In the genomic region with DNA sequence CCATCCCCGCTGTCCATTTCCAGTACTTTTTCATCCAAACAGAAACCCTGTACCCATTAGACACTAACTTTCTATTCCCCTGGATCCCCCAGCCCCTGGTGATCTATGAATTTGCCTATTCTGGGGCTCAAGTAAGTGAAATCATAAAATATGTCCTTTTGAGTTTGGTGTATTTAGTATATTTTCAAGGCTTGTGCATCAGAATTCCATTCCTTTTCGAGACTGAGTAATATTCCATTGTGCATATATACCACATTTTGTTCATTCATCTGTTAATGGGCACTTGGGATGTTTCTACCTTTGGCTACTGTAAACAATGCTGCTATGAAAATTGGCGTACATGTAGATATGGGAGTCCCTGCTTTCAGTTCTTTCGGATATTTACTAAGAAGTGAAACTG, we compare ENCODE assay signal across 22 cellular contexts.
"Had no signal": no experiment of that assay in that cellular context is flagged by ENCODE, and none has a peak within 500 bp of the region (broad histone marks: within the 10 kb centered on the region; RNA-seq: fewer than 3 reads in every experiment).

No MANE protein-coding gene starts in this region.

- H3K27ac ChIP-seq: HL-60, PC-9, Peyer's patch, SJSA1, SK-N-MC had no signal

- H3K36me3 ChIP-seq: Peyer's patch, SJSA1 had no signal

- H3K9me3 ChIP-seq: Peyer's patch, SJSA1 had no signal

- H3K4me3 ChIP-seq: PC-9, Peyer's patch, SJSA1, SK-N-MC had no signal

- H3K27me3 ChIP-seq: Peyer's patch, SJSA1 had no signal

- H2AFZ ChIP-seq: PC-9 had no signal

- DNase-seq: KBM-7, NCI-H1092 treated with DMSO at 0.1 percent for 48 hours, NCI-H1436, NCI-H187, NCI-H2029, NCI-H2081 treated with DMSO at 0.1 percent for 48 hours, NCI-H2171, NCI-H226, NCI-H446, NCI-H510A, NCI-H524 treated with DMSO at 0.1 percent for 48 hours, NCI-H69, NCI-H774, OCI-M1, PC-9, Peyer's patch, Right ventricle myocardium superior, SIG-M5 had no signal

- FAIRE-seq: HTR-8/SVneo had no signal

- H3K4me2 ChIP-seq: PC-9 had no signal

- H3K4me1 ChIP-seq: Peyer's patch, SJSA1 had no signal
